ENCODE assay signal across 10 cellular contexts in the genomic region with DNA sequence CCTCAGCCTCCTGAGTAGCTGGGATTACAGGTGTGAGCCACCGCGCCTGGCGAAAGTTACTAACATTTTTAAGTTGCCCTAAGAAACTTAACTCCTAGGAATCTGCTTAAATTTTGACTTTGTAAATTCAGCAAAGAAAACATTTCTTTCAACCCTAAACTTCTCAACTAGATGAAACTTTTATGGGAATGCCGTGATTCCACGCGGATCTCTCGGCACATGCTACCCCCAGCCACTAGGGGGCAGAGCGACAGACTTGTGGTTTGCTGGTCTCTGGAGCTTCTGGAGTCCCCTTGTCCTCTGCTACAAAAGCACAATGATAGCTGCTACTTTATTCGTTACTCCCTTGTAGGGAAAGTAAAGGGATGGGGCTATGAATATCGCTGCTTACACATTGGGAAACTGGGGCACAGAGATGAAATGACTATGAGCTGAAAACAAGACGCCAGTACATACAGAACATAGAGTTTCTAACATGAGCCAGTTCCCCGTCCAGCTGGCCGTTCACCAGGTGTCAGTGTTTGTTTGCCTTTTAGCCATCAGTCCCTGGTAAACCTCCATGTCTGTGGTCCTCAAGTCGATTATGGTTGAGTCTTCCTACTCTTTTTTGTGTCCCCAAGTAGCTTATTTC.
A peak's percentile ranks its signal among the peaks of the same experiment; 100 is the strongest.
DNase-seq lines count a peak whose midpoint lies in the region; ATAC-seq and TF ChIP-seq lines count a peak whose summit lies in the region.
"Had no signal": no experiment of that assay in that cellular context is flagged by ENCODE, and none has a peak within 500 bp of the region (broad histone marks: within the 10 kb centered on the region; RNA-seq: fewer than 3 reads in every experiment).

No MANE protein-coding gene starts in this region.

- H3K27me3 Mint-ChIP-seq in neural progenitor cell (ENCODE audit: insufficient read depth, low read depth), result peaks cover 3% of the 10 kb centered on the region

- ATAC-seq in GM18498 (IDR thresholded peaks at IDR 0.05; ENCODE audit: unreplicated experiment), result no peak

- peak; percentile 22 for TF ChIP-seq CTCF in GM10266 (IDR thresholded peaks at IDR 0.05; ENCODE audit: control insufficient read depth, insufficient read depth, low read depth, missing control alignments)
- peak; percentile 71 for TF ChIP-seq CTCF in neural progenitor cell (IDR thresholded peaks at IDR 0.05)
- peak in 1 of 2 experiments; percentile 21 for TF ChIP-seq CTCF in tibial artery (IDR thresholded peaks at IDR 0.05)

- no peak for DNase-seq in GM10266 (ENCODE audit: extremely low spot score)
- peak; percentile 45 for DNase-seq in Karpas-422
- DNase-seq in cerebellar cortex (ENCODE audit: low spot score), result peak; percentile 28
- peak; percentile 50 for DNase-seq in neural progenitor cell (ENCODE audit: low spot score)
- DNase-seq in activated CD4-positive, CD25-positive, alpha-beta regulatory T cell (lab: John Stamatoyannopoulos, UW), result no peak
- DNase-seq in Ammon's horn (ENCODE audit: low spot score), result no peak
- DNase-seq in tibial artery, result no peak
- DNase-seq: NCI-H1092 had no signal

- peaks cover 14% of the 10 kb centered on the region for H3F3A ChIP-seq in neural progenitor cell (ENCODE audit: low read depth)

- H2AFZ ChIP-seq in Karpas-422 (ENCODE audit: low read length) (no peak overlapping the region), neural progenitor cell (replicated peaks) (no peak overlapping the region)

- no peak overlapping the region for H3K27ac ChIP-seq in Karpas-422 (ENCODE audit: low read length)
- no peak overlapping the region for H3K27ac ChIP-seq in neural progenitor cell
- H3K27ac ChIP-seq in tibial artery, result no peak overlapping the region

- H3K27me3 ChIP-seq in Karpas-422 (ENCODE audit: low read length) (no peaks in the 10 kb centered on the region), neural progenitor cell (no peaks in the 10 kb centered on the region), tibial artery (no peaks in the 10 kb centered on the region)

- H3K9ac ChIP-seq in Karpas-422 (ENCODE audit: low read length) (no peak overlapping the region), neural progenitor cell (no peak overlapping the region)

- H4K20me1 ChIP-seq in Karpas-422 (ENCODE audit: insufficient read depth, low read depth, low read length) (no peaks in the 10 kb centered on the region), neural progenitor cell (ENCODE audit: low read depth) (peaks cover 36% of the 10 kb centered on the region)

- H3K4me1 ChIP-seq in Karpas-422 (ENCODE audit: low read length) (no peaks in the 10 kb centered on the region), neural progenitor cell (peaks cover 28% of the 10 kb centered on the region), tibial artery (peaks cover 0 to 20% (median 11%) of the 10 kb centered on the region in 4 donors)

- no peaks in the 10 kb centered on the region for H3K9me3 ChIP-seq in Karpas-422 (ENCODE audit: low read length)
- no peaks in the 10 kb centered on the region for H3K9me3 ChIP-seq in neural progenitor cell (ENCODE audit: low read depth)
- no peaks in the 10 kb centered on the region for H3K9me3 ChIP-seq in tibial artery

- peaks cover 36% of the 10 kb centered on the region for H3K4me1 Mint-ChIP-seq in neural progenitor cell

- H3K36me3 ChIP-seq in Karpas-422 (ENCODE audit: insufficient read depth, low read length), result no peaks in the 10 kb centered on the region
- H3K36me3 ChIP-seq in neural progenitor cell, result no peaks in the 10 kb centered on the region
- no peaks in the 10 kb centered on the region for H3K36me3 ChIP-seq in tibial artery

- no peaks in the 10 kb centered on the region for H3K9me2 ChIP-seq in Karpas-422 (replicated peaks; ENCODE audit: insufficient read depth, low read length)

- H3K4me2 ChIP-seq in Karpas-422 (ENCODE audit: low read depth, low read length, poor library complexity, severe bottlenecking) (no peak overlapping the region), neural progenitor cell (no peak overlapping the region)

- intact Hi-C loops in tibial artery (cut with DNase I; ENCODE audit: low total_unique reads), result no loop called here

- H3K9me3 Mint-ChIP-seq in neural progenitor cell, result peaks cover 5% of the 10 kb centered on the region

- no peak overlapping the region for H3K27ac Mint-ChIP-seq in neural progenitor cell
- H3K27ac Mint-ChIP-seq: dendritic cell treated with granulocyte-macrophage colony-stimulating factor and Interleukin-4, amounts not matched to agents 40 ng/mL and 50 ng/mL, for 4 days had no signal

- H3K4me3 ChIP-seq in Karpas-422 (ENCODE audit: low read length) (no peak overlapping the region), neural progenitor cell (no peak overlapping the region), tibial artery (no peak overlapping the region)

- peaks cover 15% of the 10 kb centered on the region for H3K36me3 Mint-ChIP-seq in neural progenitor cell

- H3K79me2 ChIP-seq in Karpas-422 (ENCODE audit: low read length), result no peaks in the 10 kb centered on the region
- peaks cover 96% of the 10 kb centered on the region for H3K79me2 ChIP-seq in neural progenitor cell (ENCODE audit: low read depth)

- no peak overlapping the region for H3K4me3 Mint-ChIP-seq in neural progenitor cell
- H3K4me3 Mint-ChIP-seq: dendritic cell treated with granulocyte-macrophage colony-stimulating factor and Interleukin-4, amounts not matched to agents 40 ng/mL and 50 ng/mL, for 4 days had no signal

Comparison
In these comparisons a context has a peak if more than half of its experiments do, and no peak if none do; other contexts are left out.
1. DNase-seq: peak in Karpas-422 (single experiment), cerebellar cortex (single experiment) and neural progenitor cell (single experiment); none in GM10266 (single experiment), activated CD4-positive, CD25-positive, alpha-beta regulatory T cell (0 of 4), Ammon's horn (single experiment) and tibial artery (0 of 2).